In the genomic region with DNA sequence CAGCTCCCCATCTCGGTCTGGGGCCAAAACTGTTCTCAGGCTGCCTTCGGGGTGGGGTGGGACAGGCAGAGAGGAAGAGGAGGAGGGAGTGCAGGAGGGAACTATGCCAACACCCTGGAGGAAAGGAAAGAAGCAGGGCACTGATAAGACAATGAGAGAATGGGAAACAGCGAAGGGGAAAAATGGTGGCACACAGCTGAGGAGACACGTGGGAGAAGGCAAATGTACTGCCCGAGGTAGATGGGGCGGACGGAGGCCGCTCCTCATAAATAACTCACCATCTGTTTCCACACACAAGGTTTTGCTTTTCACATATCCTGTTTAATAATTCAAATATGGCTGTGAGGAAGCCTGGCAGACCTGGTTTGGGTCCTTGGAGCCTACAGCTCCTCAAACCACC, we compare ENCODE assay signal across 18 cellular contexts.
"Had no signal": no experiment of that assay in that cellular context is flagged by ENCODE, and none has a peak within 500 bp of the region (broad histone marks: within the 10 kb centered on the region; RNA-seq: fewer than 3 reads in every experiment).

No MANE protein-coding gene starts in this region.

- H3K27ac ChIP-seq: SK-N-MC, tibial nerve, WERI-Rb-1 had no signal

- DNase-seq: activated CD4-positive, alpha-beta memory T cell treated with anti-CD3 and anti-CD28 coated beads, Interleukin-2, amount 10 ng/mL, durations not matched to agents 7 days and 5 days; activated effector memory CD4-positive, alpha-beta T cell treated with Interleukin-2 at 50 U/mL for 16 hours; activated naive CD4-positive, alpha-beta T cell treated with anti-CD3 and anti-CD28 coated beads, Interleukin-2, amount 50 U/mL, for 16 hours; activated T-cell treated with anti-CD3 and anti-CD28 coated beads, Interleukin-2, amount 50 U/mL, for 24 hours; central memory CD4-positive, alpha-beta T cell; effector memory CD4-positive, alpha-beta T cell; foreskin melanocyte; head of caudate nucleus; immature natural killer cell; nephron progenitor cell; stimulated activated CD4-positive, alpha-beta T cell treated with anti-CD3 and anti-CD28 coated beads, Interleukin-12 subunit alpha, Interleukin-12 subunit beta, amount 100 ng/mL, for 4 hours; stimulated activated CD4-positive, alpha-beta T cell treated with anti-CD3 and anti-CD28 coated beads, Interleukin-2, amount 100 ng/mL, for 24 hours; T-cell; T-helper 9 cell; WERI-Rb-1 had no signal

- H3K27ac Mint-ChIP-seq: activated CD4-positive, alpha-beta memory T cell treated with anti-CD3 and anti-CD28 coated beads, Interleukin-2, amount 10 ng/mL, durations not matched to agents 7 days and 5 days; activated T-cell treated with anti-CD3 and anti-CD28 coated beads, Interleukin-2, amount 50 U/mL, for 24 hours; immature natural killer cell; nephron progenitor cell; T-cell had no signal

- H3K4me3 ChIP-seq: coronary artery, SK-N-MC, tibial nerve had no signal

- H3K27me3 Mint-ChIP-seq: activated CD4-positive, alpha-beta memory T cell treated with anti-CD3 and anti-CD28 coated beads, Interleukin-2, amount 10 ng/mL, durations not matched to agents 7 days and 5 days; activated T-cell treated with anti-CD3 and anti-CD28 coated beads, Interleukin-2, amount 50 U/mL, for 24 hours; T-cell had no signal

- H3K4me3 Mint-ChIP-seq: activated CD4-positive, alpha-beta memory T cell treated with anti-CD3 and anti-CD28 coated beads, Interleukin-2, amount 10 ng/mL, durations not matched to agents 7 days and 5 days; activated T-cell treated with anti-CD3 and anti-CD28 coated beads, Interleukin-2, amount 50 U/mL, for 24 hours; immature natural killer cell; nephron progenitor cell; T-cell had no signal

- H3K4me1 Mint-ChIP-seq: immature natural killer cell, nephron progenitor cell, T-cell had no signal

- H3K9me3 Mint-ChIP-seq: activated CD4-positive, alpha-beta memory T cell treated with anti-CD3 and anti-CD28 coated beads, Interleukin-2, amount 10 ng/mL, durations not matched to agents 7 days and 5 days; activated T-cell treated with anti-CD3 and anti-CD28 coated beads, Interleukin-2, amount 50 U/mL, for 24 hours; immature natural killer cell; nephron progenitor cell; T-cell had no signal

- H3K27me3 ChIP-seq: tibial nerve had no signal

- ATAC-seq: T-cell had no signal

- H3K4me1 ChIP-seq: tibial nerve had no signal

- H3K9me3 ChIP-seq: tibial nerve had no signal
